Comparison of ENCODE assay signal across 9 cellular contexts in the genomic region with DNA sequence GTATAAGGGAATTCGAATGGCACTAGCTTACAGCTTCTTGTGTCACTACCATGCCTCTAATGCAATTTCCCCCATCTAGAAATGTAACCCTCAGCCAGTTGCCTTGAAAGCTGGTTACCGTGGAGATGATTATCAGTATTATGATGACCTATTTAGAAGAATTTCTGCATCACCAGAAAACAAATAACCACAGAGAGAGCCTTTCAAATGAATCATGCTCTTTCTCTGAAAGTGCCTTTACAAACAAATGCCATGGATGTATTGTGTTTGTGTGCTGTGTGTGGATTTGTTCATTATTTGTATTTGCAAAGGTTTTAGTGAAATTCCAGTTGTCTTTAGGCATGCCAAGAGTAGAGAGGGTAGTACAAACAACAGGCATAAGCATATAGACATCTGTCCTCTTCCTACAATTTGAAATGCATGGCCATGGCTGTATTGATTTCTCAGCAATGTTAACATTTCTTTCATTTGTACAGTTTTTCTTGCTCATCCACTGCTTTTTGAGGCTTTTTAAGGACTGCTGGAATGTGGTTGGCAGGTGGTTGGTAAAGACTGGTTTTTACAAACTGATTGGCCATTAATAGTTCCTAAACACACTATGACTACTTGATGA.
DNase-seq lines count a peak whose midpoint lies in the region; ATAC-seq, FAIRE-seq and TF ChIP-seq lines count a peak whose summit lies in the region.
"Had no signal": no experiment of that assay in that cellular context is flagged by ENCODE, and none has a peak within 500 bp of the region (broad histone marks: within the 10 kb centered on the region; RNA-seq: fewer than 3 reads in every experiment).

No MANE protein-coding gene starts in this region.

- H3K9me3 Mint-ChIP-seq in mesothelial cell of epicardium: no peaks in the 10 kb centered on the region

- TF ChIP-seq CTCF in bronchial epithelial cell (IDR thresholded peaks at IDR 0.05; ENCODE audit: insufficient read depth, low read length, severe bottlenecking) (no peak), mesothelial cell of epicardium (IDR thresholded peaks at IDR 0.05; ENCODE audit: unreplicated experiment) (no peak)

- no peaks in the 10 kb centered on the region for H3K36me3 ChIP-seq in bronchial epithelial cell (ENCODE audit: control insufficient read depth, insufficient read depth, low read length)

- H3K27ac Mint-ChIP-seq in mesothelial cell of epicardium: peak overlapping the region; percentile 91

- H3K27me3 ChIP-seq in bronchial epithelial cell (ENCODE audit: control insufficient read depth, insufficient read depth, low read length): no peaks in the 10 kb centered on the region

- FAIRE-seq in bronchial epithelial cell (lab: Jason Lieb, UNC): no peak

- H3K36me3 Mint-ChIP-seq in mesothelial cell of epicardium: no peaks in the 10 kb centered on the region

- no peaks in the 10 kb centered on the region for H3K27me3 Mint-ChIP-seq in mesothelial cell of epicardium (ENCODE audit: low read depth)

- peak; percentile 31 for DNase-seq in Ammon's horn (ENCODE audit: low spot score)
- DNase-seq in NCI-H2029 (lab: John Stamatoyannopoulos, UW): peak; percentile 45
- peak; percentile 99 for DNase-seq in bronchial epithelial cell (ENCODE audit: low read depth)
- DNase-seq in mesothelial cell of epicardium (ENCODE audit: low spot score in 2 of 2, unreplicated experiment in 2 of 2): no peak
- DNase-seq in NK-92 treated with Interleukin-12 subunit alpha and Interleukin-12 subunit beta, amount 100 ng/mL, for 24 hours (lab: John Stamatoyannopoulos, UW): no peak
- DNase-seq in GDM1 (lab: John Stamatoyannopoulos, UW): no peak
- no peak for DNase-seq in superior temporal gyrus (ENCODE audit: extremely low spot score)
- DNase-seq: KG1 had no signal

- no peak overlapping the region for H3K4me3 ChIP-seq in bronchial epithelial cell (ENCODE audit: low read depth, low read length)

- ATAC-seq in GM21717 (IDR thresholded peaks at IDR 0.05; ENCODE audit: unreplicated experiment): no peak

- peaks cover 69% of the 10 kb centered on the region for H3K4me1 Mint-ChIP-seq in mesothelial cell of epicardium

- no peak overlapping the region for H3K4me3 Mint-ChIP-seq in mesothelial cell of epicardium

Comparison
In these comparisons a context has a peak if more than half of its experiments do, and no peak if none do; other contexts are left out.
1. DNase-seq: peak in Ammon's horn (single experiment), NCI-H2029 (single experiment) and bronchial epithelial cell (single experiment); none in mesothelial cell of epicardium (0 of 2), NK-92 treated with Interleukin-12 subunit alpha and Interleukin-12 subunit beta, amount 100 ng/mL, for 24 hours (single experiment), GDM1 (single experiment) and superior temporal gyrus (single experiment).